1 cellular context compared by ENCODE assay signal in the genomic region with DNA sequence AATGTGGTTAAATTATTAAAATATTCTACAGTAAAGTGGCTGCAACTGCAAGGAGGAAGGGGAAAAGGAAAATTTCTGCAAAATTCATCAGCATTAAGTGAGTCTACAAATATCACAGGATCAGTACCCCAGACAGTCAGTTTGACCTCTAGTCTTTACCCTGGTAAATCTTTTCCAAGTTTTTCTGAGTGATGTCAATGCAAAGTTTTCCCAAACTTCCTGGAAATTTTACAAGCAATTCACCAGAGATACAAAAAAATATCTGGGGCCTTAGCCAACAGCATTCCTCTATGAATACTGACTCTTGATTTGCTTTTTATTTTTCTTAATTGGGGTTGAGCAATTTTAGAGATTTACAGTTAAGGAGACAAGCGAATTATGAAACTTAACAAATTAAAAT.
TF ChIP-seq lines count a peak whose summit lies in the region.

No MANE protein-coding gene starts in this region.

TF ChIP-seq in A549, 52 proteins besides CTCF, POLR2A, EP300 and RAD21:
- TF ChIP-seq GATA3 (IDR thresholded peaks at IDR 0.05; ENCODE audit: borderline replicate concordance) = peak; percentile 57; the same call in 1 of the 2 replicates
- TF ChIP-seq CEBPB (IDR thresholded peaks at IDR 0.05) = peak in 1 of 2 experiments; percentile 19; a peak in 1 of 4 replicates
- TF ChIP-seq, protein P1, sequence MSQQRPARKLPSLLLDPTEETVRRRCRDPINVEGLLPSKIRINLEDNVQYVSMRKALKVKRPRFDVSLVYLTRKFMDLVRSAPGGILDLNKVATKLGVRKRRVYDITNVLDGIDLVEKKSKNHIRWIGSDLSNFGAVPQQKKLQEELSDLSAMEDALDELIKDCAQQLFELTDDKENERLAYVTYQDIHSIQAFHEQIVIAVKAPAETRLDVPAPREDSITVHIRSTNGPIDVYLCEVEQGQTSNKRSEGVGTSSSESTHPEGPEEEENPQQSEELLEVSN (IDR thresholded peaks at IDR 0.05; ENCODE audit: borderline replicate concordance, low read depth) = no peak
- no peak for TF ChIP-seq FOSL2 (IDR thresholded peaks at IDR 0.05)
- TF ChIP-seq FOSL2 (CRISPR knock-in tag; IDR thresholded peaks at IDR 0.05) = peak; percentile 38; the same call in 1 of the 2 replicates
- TF ChIP-seq JUNB (IDR thresholded peaks at IDR 0.05) = peak; percentile 37; the same call in 1 of the 2 replicates
- no peak for TF ChIP-seq CBX8 (IDR thresholded peaks at IDR 0.05)
- 0 out of 3 replicates have a peak, but pooled peaks have one; percentile 18 for TF ChIP-seq SMC3 (IDR thresholded peaks at IDR 0.05)
- TF ChIP-seq NFE2L2 (conservative IDR thresholded peaks at IDR 0.05; ENCODE audit: low read length) = no peak
- no peak for TF ChIP-seq PBX3 (IDR thresholded peaks at IDR 0.05)
TF ChIP-seq in A549: peak in this region for 5.
